Comparison of ENCODE assay signal across 1 cellular context in genomic region chr9:94140791-94141790, GRCh38.
TF ChIP-seq lines count a peak whose summit lies in the region.

No MANE protein-coding gene starts in this region.

TF ChIP-seq in HCT116, 20 proteins besides CTCF, POLR2A, EP300 and RAD21 (continued from another document):
- no peak for TF ChIP-seq REST (IDR thresholded peaks at IDR 0.05; ENCODE audit: low read depth)
- no peak for TF ChIP-seq JUND (IDR thresholded peaks at IDR 0.05)
